ENCODE assay signal across 18 cellular contexts in the genomic region with DNA sequence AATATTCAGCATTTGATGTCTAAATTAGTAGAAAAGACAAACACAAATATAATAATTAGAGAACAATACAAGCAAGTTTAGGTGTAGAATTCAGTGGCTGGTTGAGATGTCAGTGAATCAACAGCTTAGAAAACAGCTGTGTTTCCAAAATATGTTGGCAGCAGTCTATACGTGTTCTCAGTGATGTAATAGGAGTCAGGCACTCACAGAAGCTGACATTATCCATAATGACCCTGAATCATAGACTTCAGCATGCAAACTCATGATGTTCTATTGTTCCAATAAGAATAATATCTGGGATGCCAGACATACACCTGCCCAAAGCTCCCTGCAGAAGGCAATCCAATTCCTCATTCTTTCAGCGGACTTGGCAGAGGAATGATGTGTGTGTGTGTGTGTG.
DNase-seq lines count a peak whose midpoint lies in the region; ATAC-seq, FAIRE-seq and TF ChIP-seq lines count a peak whose summit lies in the region.
"Had no signal": no experiment of that assay in that cellular context is flagged by ENCODE, and none has a peak within 500 bp of the region (broad histone marks: within the 10 kb centered on the region; RNA-seq: fewer than 3 reads in every experiment).

No MANE protein-coding gene starts in this region.

- FAIRE-seq in astrocyte (lab: Jason Lieb, UNC) = no peak
- FAIRE-seq: A549 had no signal

- no peaks in the 10 kb centered on the region for H3F3A ChIP-seq in smooth muscle cell (ENCODE audit: low read depth)

- no peaks in the 10 kb centered on the region for H3K27me3 Mint-ChIP-seq in astrocyte (ENCODE audit: low read depth, unreplicated experiment)

- H4K5ac ChIP-seq in mesendoderm (ENCODE audit: low read length) = no peak overlapping the region

- H3K9me3 Mint-ChIP-seq in astrocyte (ENCODE audit: unreplicated experiment) = no peaks in the 10 kb centered on the region
- H3K9me3 Mint-ChIP-seq: activated T-helper 17 cell treated with anti-CD3 and anti-CD28 coated beads, Interleukin-2, amount 50 U/mL, for 72 hours; endodermal cell; T-helper 1 cell treated with Interleukin-12 subunit alpha and Interleukin-12 subunit beta and Interleukin-4 antibody, amounts not matched to agents 30 μg/mL and 1 μg/mL, for 36 hours had no signal

- no peak overlapping the region for H2BK120ac ChIP-seq in mesendoderm (ENCODE audit: low read depth, low read length)

- no peaks in the 10 kb centered on the region for H3K27me3 ChIP-seq in astrocyte (ENCODE audit: insufficient read depth, low read length)
- H3K27me3 ChIP-seq in smooth muscle cell (ENCODE audit: low read depth) = no peaks in the 10 kb centered on the region
- H3K27me3 ChIP-seq in mesendoderm (ENCODE audit: insufficient read depth, low read length, poor library complexity) = no peaks in the 10 kb centered on the region
- H3K27me3 ChIP-seq: gastroesophageal sphincter had no signal

- H3K36me3 Mint-ChIP-seq in astrocyte (ENCODE audit: low read depth, unreplicated experiment) = no peaks in the 10 kb centered on the region

- H3K4me2 ChIP-seq in astrocyte (ENCODE audit: low read length) (no peak overlapping the region), smooth muscle cell (no peak overlapping the region), mesendoderm (ENCODE audit: low read length) (no peak overlapping the region)
- H3K4me2 ChIP-seq: A549 had no signal

- H3K9me3 ChIP-seq in astrocyte (ENCODE audit: insufficient read depth, low read depth, low read length) = no peaks in the 10 kb centered on the region
- H3K9me3 ChIP-seq in smooth muscle cell (replicated peaks; ENCODE audit: low read depth) = no peaks in the 10 kb centered on the region
- H3K9me3 ChIP-seq: A549, gastroesophageal sphincter had no signal

- H2BK15ac ChIP-seq in mesendoderm (replicated peaks; ENCODE audit: low read depth) = no peak overlapping the region

- no peaks in the 10 kb centered on the region for H3K79me1 ChIP-seq in mesendoderm (ENCODE audit: low read length)

- no peak overlapping the region for H3K4me3 Mint-ChIP-seq in astrocyte (ENCODE audit: unreplicated experiment)
- H3K4me3 Mint-ChIP-seq: activated T-helper 17 cell treated with anti-CD3 and anti-CD28 coated beads, Interleukin-2, amount 50 U/mL, for 72 hours; endodermal cell; T-helper 1 cell treated with Interleukin-12 subunit alpha and Interleukin-12 subunit beta and Interleukin-4 antibody, amounts not matched to agents 30 μg/mL and 1 μg/mL, for 36 hours had no signal

- peaks cover under 1% of the 10 kb centered on the region for H3K4me1 ChIP-seq in astrocyte (ENCODE audit: insufficient read depth, low read length)
- H3K4me1 ChIP-seq in smooth muscle cell (ENCODE audit: low read depth) = no peaks in the 10 kb centered on the region
- H3K4me1 ChIP-seq in mesendoderm (ENCODE audit: control insufficient read depth, low read depth, low read length) = no peaks in the 10 kb centered on the region
- H3K4me1 ChIP-seq: A549 had no signal

- H3K4me1 Mint-ChIP-seq in astrocyte (ENCODE audit: low read depth, unreplicated experiment) = peaks cover 36% of the 10 kb centered on the region
- H3K4me1 Mint-ChIP-seq: activated T-helper 17 cell treated with anti-CD3 and anti-CD28 coated beads, Interleukin-2, amount 50 U/mL, for 72 hours had no signal

- no peak overlapping the region for H3K23ac ChIP-seq in mesendoderm (ENCODE audit: low read length)

- H3K27ac ChIP-seq in astrocyte (ENCODE audit: low read depth, low read length) (no peak overlapping the region), smooth muscle cell (ENCODE audit: low read depth) (peak overlapping the region; percentile 35), substantia nigra (ENCODE audit: low read depth, low read length, poor library complexity, severe bottlenecking) (no peak overlapping the region), mesendoderm (ENCODE audit: low read depth, low read length) (no peak overlapping the region)
- H3K27ac ChIP-seq: A549, gastroesophageal sphincter had no signal

- peak; percentile 61 for DNase-seq in NCI-H345 (lab: John Stamatoyannopoulos, UW)
- DNase-seq in NCI-H345 treated with DMSO at 0.1 percent for 48 hours (lab: John Stamatoyannopoulos, UW; ENCODE audit: unreplicated experiment) = no peak
- peak; percentile 55 for DNase-seq in NCI-H2081 treated with DMSO at 0.1 percent for 48 hours (lab: John Stamatoyannopoulos, UW)
- peak; percentile 48 for DNase-seq in astrocyte (ENCODE audit: low read depth)
- DNase-seq in smooth muscle cell (lab: John Stamatoyannopoulos, UW; ENCODE audit: unreplicated experiment) = no peak
- no peak for DNase-seq in substantia nigra (lab: John Stamatoyannopoulos, UW)
- DNase-seq in mesendoderm = no peak
- DNase-seq: activated CD4-positive, CD25-positive, alpha-beta regulatory T cell; endodermal cell; NCI-H1048; stimulated activated naive CD4-positive, alpha-beta T cell; trophoblast cell had no signal

- no peak overlapping the region for H3K4ac ChIP-seq in mesendoderm (ENCODE audit: low read depth, low read length)

- H3K56ac ChIP-seq in mesendoderm (ENCODE audit: low read length) = no peak overlapping the region

- H3K18ac ChIP-seq in mesendoderm (ENCODE audit: low read length) = no peak overlapping the region

- no peak overlapping the region for H3K9ac ChIP-seq in astrocyte (ENCODE audit: low read length)
- H3K9ac ChIP-seq in smooth muscle cell (ENCODE audit: low read depth) = no peak overlapping the region
- no peak overlapping the region for H3K9ac ChIP-seq in mesendoderm (ENCODE audit: low read length)

- H3K36me3 ChIP-seq in astrocyte (ENCODE audit: insufficient read depth, low read length) (no peaks in the 10 kb centered on the region), smooth muscle cell (ENCODE audit: low read depth) (no peaks in the 10 kb centered on the region), mesendoderm (ENCODE audit: control insufficient read depth, insufficient read depth, low read length) (no peaks in the 10 kb centered on the region)
- H3K36me3 ChIP-seq: gastroesophageal sphincter had no signal

- no peak overlapping the region for H4K8ac ChIP-seq in mesendoderm (ENCODE audit: low read depth, low read length)

- H3K79me2 ChIP-seq in astrocyte (ENCODE audit: insufficient read depth, low read length) (no peaks in the 10 kb centered on the region), smooth muscle cell (ENCODE audit: low read depth) (no peaks in the 10 kb centered on the region), mesendoderm (ENCODE audit: control insufficient read depth, insufficient read depth, low read length) (no peaks in the 10 kb centered on the region)

- no peak overlapping the region for H2BK5ac ChIP-seq in mesendoderm (ENCODE audit: low read length)

- WGBS in smooth muscle cell (ENCODE audit: low lambda C conversion rate) = 77% methylated on average over 2 of the region's 2 CpGs
- no CpG with 5 or more reads among the region's 2 CpGs for WGBS in mesendoderm (ENCODE audit: extremely low coverage, insufficient coverage, low lambda C conversion rate)

- no peak overlapping the region for H3K27ac Mint-ChIP-seq in astrocyte (ENCODE audit: unreplicated experiment)
- H3K27ac Mint-ChIP-seq: activated T-helper 17 cell treated with anti-CD3 and anti-CD28 coated beads, Interleukin-2, amount 50 U/mL, for 72 hours; T-helper 1 cell treated with Interleukin-12 subunit alpha and Interleukin-12 subunit beta and Interleukin-4 antibody, amounts not matched to agents 30 μg/mL and 1 μg/mL, for 36 hours had no signal

- TF ChIP-seq CTCF in astrocyte (IDR thresholded peaks at IDR 0.05; ENCODE audit: insufficient read depth, low read depth, low read length) = no peak
- no peak for TF ChIP-seq CTCF in smooth muscle cell (IDR thresholded peaks at IDR 0.05; ENCODE audit: borderline replicate concordance, insufficient read depth, poor library complexity, severe bottlenecking)

- no peak overlapping the region for H2AK5ac ChIP-seq in mesendoderm (ENCODE audit: low read length)

- ATAC-seq in GM18867 (IDR thresholded peaks at IDR 0.05; ENCODE audit: unreplicated experiment) = no peak
- ATAC-seq: A549; activated T-helper 17 cell treated with anti-CD3 and anti-CD28 coated beads, Interleukin-2, amount 50 U/mL, for 72 hours; gastroesophageal sphincter; Right ventricle myocardium inferior had no signal

- no peaks in the 10 kb centered on the region for H4K20me1 ChIP-seq in astrocyte (ENCODE audit: insufficient read depth, low read length)
- no peaks in the 10 kb centered on the region for H4K20me1 ChIP-seq in smooth muscle cell (ENCODE audit: low read depth)

- H3K4me3 ChIP-seq in astrocyte (ENCODE audit: insufficient read depth, low read depth, low read length) (no peak overlapping the region), smooth muscle cell (no peak overlapping the region), mesendoderm (ENCODE audit: low read length) (no peak overlapping the region)
- H3K4me3 ChIP-seq: A549, gastroesophageal sphincter had no signal

- no peak overlapping the region for H2AFZ ChIP-seq in astrocyte (ENCODE audit: low read depth, low read length)
- H2AFZ ChIP-seq in smooth muscle cell (ENCODE audit: low read depth) = no peak overlapping the region

Comparison
In these comparisons a context has a peak if more than half of its experiments do, and no peak if none do; other contexts are left out.
1. DNase-seq: peak in NCI-H345 (single experiment), NCI-H2081 treated with DMSO at 0.1 percent for 48 hours (single experiment) and astrocyte (single experiment); none in NCI-H345 treated with DMSO at 0.1 percent for 48 hours (single experiment), smooth muscle cell (single experiment), substantia nigra (0 of 49) and mesendoderm (single experiment).